19 cellular contexts compared by ENCODE assay signal in the genomic region with DNA sequence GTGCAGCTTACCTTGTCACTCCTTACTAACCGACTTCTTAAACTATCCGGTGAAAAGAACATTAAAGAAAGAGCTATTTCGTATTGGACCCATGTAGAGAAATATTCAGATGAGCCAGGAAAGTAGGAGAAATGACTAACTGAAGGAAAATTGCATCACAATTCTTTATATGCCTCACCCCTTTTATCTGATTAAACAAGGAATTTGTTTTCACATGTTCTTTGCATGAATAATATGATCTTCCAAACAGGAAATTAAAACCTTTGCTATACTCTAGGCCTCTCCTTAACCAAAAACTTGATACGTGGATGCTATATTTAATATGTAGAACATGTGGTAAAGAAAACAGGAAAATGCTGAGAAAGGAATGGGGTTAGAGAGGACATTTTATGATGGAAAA. TPM values are rescaled to one million over a fixed set of nuclear protein-coding genes. Genes with fewer than 3 reads are reported as not detected.
A peak's percentile ranks its signal among the peaks of the same experiment; 100 is the strongest.
DNase-seq lines count a peak whose midpoint lies in the region; ATAC-seq and TF ChIP-seq lines count a peak whose summit lies in the region.
"Had no signal": no experiment of that assay in that cellular context is flagged by ENCODE, and none has a peak within 500 bp of the region (broad histone marks: within the 10 kb centered on the region; RNA-seq: fewer than 3 reads in every experiment).

No MANE protein-coding gene starts in this region.

- no peaks in the 10 kb centered on the region for H3K36me3 ChIP-seq in ACC112 (ENCODE audit: insufficient read depth, low read length)
- H3K36me3 ChIP-seq in breast epithelium = no peaks in the 10 kb centered on the region
- H3K36me3 ChIP-seq: ascending aorta, HAP-1, neutrophil, sigmoid colon had no signal

- no peak for TF ChIP-seq POLR2A in breast epithelium (IDR thresholded peaks at IDR 0.05)

- H3K27ac ChIP-seq in ACC112 (ENCODE audit: low read depth, low read length) = peak overlapping the region; percentile 69
- peak overlapping the region; percentile 43 to 60 for H3K27ac ChIP-seq in breast epithelium
- H3K27ac ChIP-seq in foreskin keratinocyte = peak overlapping the region; percentile 83
- H3K27ac ChIP-seq: ascending aorta, neutrophil, sigmoid colon had no signal

- H3K9me3 ChIP-seq in breast epithelium = no peaks in the 10 kb centered on the region
- H3K9me3 ChIP-seq: A549, ascending aorta, HAP-1, neutrophil, sigmoid colon had no signal

- H3K4me1 ChIP-seq in ACC112 (ENCODE audit: control insufficient read depth, insufficient read depth, low read length, unreplicated experiment) (peaks cover 15% of the 10 kb centered on the region), breast epithelium (no peaks in the 10 kb centered on the region), foreskin keratinocyte (peaks cover 20% of the 10 kb centered on the region)
- H3K4me1 ChIP-seq: ascending aorta, sigmoid colon had no signal

- H3K27me3 ChIP-seq in ACC112 (ENCODE audit: insufficient read depth, low read length) = no peaks in the 10 kb centered on the region
- no peaks in the 10 kb centered on the region for H3K27me3 ChIP-seq in breast epithelium
- no peaks in the 10 kb centered on the region for H3K27me3 ChIP-seq in foreskin keratinocyte
- H3K27me3 ChIP-seq: ascending aorta, neutrophil, sigmoid colon had no signal

- DNase-seq in HT-29 (ENCODE audit: low spot score) = peak; percentile 23
- no peak for DNase-seq in breast epithelium (ENCODE audit: low spot score in 2 of 2)
- DNase-seq in foreskin keratinocyte = peak; percentile 75 to 91
- no peak for DNase-seq in iPS-NIHi11 (ENCODE audit: low spot score)
- DNase-seq in stimulated activated CD4-positive, alpha-beta T cell treated with anti-CD3 and anti-CD28 coated beads, Interleukin-2, amount 100 ng/mL, for 48 hours = no peak
- DNase-seq in SKM-1 (lab: John Stamatoyannopoulos, UW; ENCODE audit: unreplicated experiment) = no peak
- DNase-seq in anterior cingulate cortex (lab: John Stamatoyannopoulos, UW) = no peak
- DNase-seq: activated CD8-positive, alpha-beta T cell treated with anti-CD3 and anti-CD28 coated beads, Interleukin-2, amount 10 ng/mL, durations not matched to agents 7 days and 5 days; effector CD8-positive, alpha-beta T cell; NCI-H774; SHP77; sigmoid colon; stimulated activated naive CD8-positive, alpha-beta T cell treated with anti-CD3 and anti-CD28 coated beads, Interleukin-15, amount 100 ng/mL, for 72 hours had no signal

- H3K79me2 ChIP-seq in ACC112 (ENCODE audit: control insufficient read depth, insufficient read depth, low read length, unreplicated experiment) = no peaks in the 10 kb centered on the region

- no peak for TF ChIP-seq CTCF in breast epithelium (IDR thresholded peaks at IDR 0.05)
- TF ChIP-seq CTCF in foreskin keratinocyte (conservative IDR thresholded peaks at IDR 0.05) = no peak

- peak overlapping the region; percentile 80 for H2AFZ ChIP-seq in ACC112 (ENCODE audit: low read length, unreplicated experiment)

- peak; percentile 92 for ATAC-seq in foreskin keratinocyte
- ATAC-seq: A549; activated CD8-positive, alpha-beta T cell treated with anti-CD3 and anti-CD28 coated beads, Interleukin-2, amount 10 ng/mL, durations not matched to agents 7 days and 5 days; activated T-helper 17 cell treated with anti-CD3 and anti-CD28 coated beads, Interleukin-2, amount 50 U/mL, for 72 hours; stimulated activated naive CD8-positive, alpha-beta T cell treated with anti-CD3 and anti-CD28 coated beads, Interleukin-15, amount 100 ng/mL, for 72 hours had no signal

- H3K4me3 ChIP-seq in ACC112 (ENCODE audit: low read depth, low read length) (no peak overlapping the region; the same call in 1 of the 2 replicates), breast epithelium (no peak overlapping the region)
- H3K4me3 ChIP-seq: A549, ascending aorta, HAP-1, sigmoid colon had no signal

- intact Hi-C loops in breast epithelium (cut with DNase I; ENCODE audit: low total_unique reads) = no loop called here

RNA-seq across cellular contexts. Expression of a gene that starts 41.9 kb away (rescaled TPM):
- 56.7 and 64.0 TPM in 2 replicates for total RNA-seq in HT-29 (2014; rRNA removed; shearing (Covaris generic))
- total RNA-seq in breast epithelium (10 to 100 TPM; 10.1 to 37.9 (median 37.4) TPM), foreskin keratinocyte (22.5 and 23.6 TPM in 2 replicates)
- polyA plus RNA-seq in foreskin keratinocyte = 9.2 and 10.7 TPM in 2 replicates

Comparison
In these comparisons a context has a peak if more than half of its experiments do, and no peak if none do; other contexts are left out.
1. DNase-seq: peak in HT-29 (single experiment) and foreskin keratinocyte (2 of 2); none in breast epithelium (0 of 2), iPS-NIHi11 (single experiment), stimulated activated CD4-positive, alpha-beta T cell treated with anti-CD3 and anti-CD28 coated beads, Interleukin-2, amount 100 ng/mL, for 48 hours (0 of 2), SKM-1 (single experiment) and anterior cingulate cortex (0 of 58).
2. Peak in every context shown above with its lines, with median percentiles within 50 percentile points of each other: H3K27ac ChIP-seq.